In genomic region chr21:34109075-34109474, GRCh38 we compare ENCODE assay signal across 25 cellular contexts.
"Had no signal": no experiment of that assay in that cellular context is flagged by ENCODE, and none has a peak within 500 bp of the region (broad histone marks: within the 10 kb centered on the region; RNA-seq: fewer than 3 reads in every experiment).

No MANE protein-coding gene starts in this region.

- ATAC-seq: esophagus mucosa; heart right ventricle; left lung; lower lobe of right lung; mucosa of descending colon; right lobe of liver; stimulated activated effector memory CD8-positive, alpha-beta T cell treated with anti-CD3 and anti-CD28 coated beads, Interleukin-12 subunit alpha, Interleukin-12 subunit beta, amount 100 ng/mL, for 72 hours; stimulated activated naive CD8-positive, alpha-beta T cell treated with anti-CD3 and anti-CD28 coated beads, Interleukin-15, Interleukin-2, amounts not matched to agents 100 U/mL and 50 U/mL, for 24 hours; upper lobe of right lung had no signal

- H3K27ac Mint-ChIP-seq: nephron; stimulated activated effector memory CD8-positive, alpha-beta T cell treated with anti-CD3 and anti-CD28 coated beads, Interleukin-12 subunit alpha, Interleukin-12 subunit beta, amount 100 ng/mL, for 72 hours had no signal

- H3K4me1 ChIP-seq: colonic mucosa, lower lobe of right lung had no signal

- H3K27ac ChIP-seq: colonic mucosa, heart right ventricle, left lung, lower lobe of right lung, psoas muscle, right lobe of liver, suprapubic skin, upper lobe of right lung, vagina had no signal

- H3K4me3 Mint-ChIP-seq: memory B cell; nephron; stimulated activated effector memory CD8-positive, alpha-beta T cell treated with anti-CD3 and anti-CD28 coated beads, Interleukin-12 subunit alpha, Interleukin-12 subunit beta, amount 100 ng/mL, for 72 hours had no signal

- DNase-seq: cerebellar nuclear complex; colonic mucosa; effector CD8-positive, alpha-beta T cell; heart right ventricle; hypothalamus; islet precursor cell; left lung; lower lobe of right lung; mucosa of descending colon; psoas muscle; retina; right lobe of liver; stimulated activated CD4-positive, alpha-beta T cell treated with anti-CD3 and anti-CD28 coated beads, Interleukin-4, amount 100 ng/mL, for 1 hour; stimulated activated CD8-positive, alpha-beta memory T cell treated with anti-CD3 and anti-CD28 coated beads, Interleukin-4, amount 100 ng/mL, for 48 hours; stimulated activated naive CD8-positive, alpha-beta T cell treated with anti-CD3 and anti-CD28 coated beads, Interleukin-15, Interleukin-2, amounts not matched to agents 100 U/mL and 50 U/mL, for 24 hours; tibial artery; upper lobe of right lung had no signal

- FAIRE-seq: endometrium, frontal cortex had no signal

- H3K4me3 ChIP-seq: colonic mucosa, heart right ventricle, left lung, lower lobe of right lung, mucosa of descending colon, psoas muscle, right lobe of liver, suprapubic skin, tibial artery, upper lobe of right lung, vagina had no signal

- H3K27me3 Mint-ChIP-seq: memory B cell had no signal

- H3K9me3 Mint-ChIP-seq: memory B cell; nephron; stimulated activated effector memory CD8-positive, alpha-beta T cell treated with anti-CD3 and anti-CD28 coated beads, Interleukin-12 subunit alpha, Interleukin-12 subunit beta, amount 100 ng/mL, for 72 hours had no signal

- H3K27me3 ChIP-seq: colonic mucosa, heart right ventricle, left lung, right lobe of liver, suprapubic skin, tibial artery, upper lobe of right lung, vagina had no signal

- H3K9me3 ChIP-seq: colonic mucosa, heart right ventricle, left lung, lower lobe of right lung, mucosa of descending colon, psoas muscle, right lobe of liver, suprapubic skin, tibial artery, upper lobe of right lung, vagina had no signal

- H3K36me3 ChIP-seq: colonic mucosa, heart right ventricle, left lung, lower lobe of right lung, right lobe of liver, suprapubic skin, tibial artery, upper lobe of right lung, vagina had no signal
